ENCODE assay signal across 13 cellular contexts in genomic region chr5:149745212-149745943, GRCh38.
"Had no signal": no experiment of that assay in that cellular context is flagged by ENCODE, and none has a peak within 500 bp of the region (broad histone marks: within the 10 kb centered on the region; RNA-seq: fewer than 3 reads in every experiment).

No MANE protein-coding gene starts in this region.

- H3K9me3 Mint-ChIP-seq: dendritic cell treated with granulocyte-macrophage colony-stimulating factor and Interleukin-4, amounts not matched to agents 40 ng/mL and 50 ng/mL, for 4 days had no signal

- H3K9me3 ChIP-seq: suprapubic skin, upper lobe of left lung had no signal

- H3K27me3 ChIP-seq: brain microvascular endothelial cell, hepatocyte, suprapubic skin, upper lobe of left lung had no signal

- H3K27ac Mint-ChIP-seq: activated naive CD8-positive, alpha-beta T cell; dendritic cell treated with granulocyte-macrophage colony-stimulating factor and Interleukin-4, amounts not matched to agents 40 ng/mL and 50 ng/mL, for 4 days had no signal

- H3K36me3 ChIP-seq: brain microvascular endothelial cell, suprapubic skin, upper lobe of left lung had no signal

- DNase-seq: activated effector memory CD4-positive, alpha-beta T cell treated with Interleukin-2 at 50 U/mL for 16 hours; amygdala; brain microvascular endothelial cell; retina; T-helper 1 cell; upper lobe of left lung had no signal

- H3K27me3 Mint-ChIP-seq: activated naive CD8-positive, alpha-beta T cell; dendritic cell treated with granulocyte-macrophage colony-stimulating factor and Interleukin-4, amounts not matched to agents 40 ng/mL and 50 ng/mL, for 4 days had no signal

- H3K4me3 Mint-ChIP-seq: activated naive CD8-positive, alpha-beta T cell; dendritic cell treated with granulocyte-macrophage colony-stimulating factor and Interleukin-4, amounts not matched to agents 40 ng/mL and 50 ng/mL, for 4 days had no signal

- H3K4me3 ChIP-seq: hepatocyte, skin epidermis, suprapubic skin, upper lobe of left lung had no signal

- H3K27ac ChIP-seq: brain microvascular endothelial cell, parathyroid adenoma, suprapubic skin, upper lobe of left lung, VCaP had no signal
